ENCODE assay signal across 37 cellular contexts in genomic region chr21:41182547-41182946, GRCh38.
"Had no signal": no experiment of that assay in that cellular context is flagged by ENCODE, and none has a peak within 500 bp of the region (broad histone marks: within the 10 kb centered on the region; RNA-seq: fewer than 3 reads in every experiment).

No MANE protein-coding gene starts in this region.

- H3K4me1 Mint-ChIP-seq: activated naive CD4-positive, alpha-beta T cell treated with anti-CD3 and anti-CD28 coated beads, Interleukin-2, amount 10 ng/mL, durations not matched to agents 7 days and 5 days; activated naive CD4-positive, alpha-beta T cell treated with anti-CD3 and anti-CD28 coated beads, Interleukin-2, amount 50 U/mL, for 24 hours; activated naive CD8-positive, alpha-beta T cell treated with anti-CD3 and anti-CD28 coated beads for 36 hours; activated naive CD8-positive, alpha-beta T cell treated with anti-CD3 and anti-CD28 coated beads, Interleukin-2, amount 50 U/mL, for 24 hours; activated T-helper 17 cell treated with anti-CD3 and anti-CD28 coated beads, Interleukin-2, amount 50 U/mL, for 72 hours; brain; central memory CD8-positive, alpha-beta T cell had no signal

- H3K27ac Mint-ChIP-seq: activated naive CD4-positive, alpha-beta T cell treated with anti-CD3 and anti-CD28 coated beads for 36 hours; activated naive CD4-positive, alpha-beta T cell treated with anti-CD3 and anti-CD28 coated beads, Interleukin-2, amount 10 ng/mL, durations not matched to agents 7 days and 5 days; activated naive CD4-positive, alpha-beta T cell treated with anti-CD3 and anti-CD28 coated beads, Interleukin-2, amount 50 U/mL, for 24 hours; activated naive CD4-positive, alpha-beta T cell treated with anti-CD3 and anti-CD28 coated beads, Interleukin-2, amount 50 U/mL, for 72 hours; activated naive CD8-positive, alpha-beta T cell; activated naive CD8-positive, alpha-beta T cell treated with anti-CD3 and anti-CD28 coated beads for 36 hours; activated naive CD8-positive, alpha-beta T cell treated with anti-CD3 and anti-CD28 coated beads, Interleukin-2, amount 10 ng/mL, durations not matched to agents 7 days and 5 days; activated naive CD8-positive, alpha-beta T cell treated with anti-CD3 and anti-CD28 coated beads, Interleukin-2, amount 50 U/mL, for 24 hours; activated T-cell treated with anti-CD3 and anti-CD28 coated beads, Interleukin-2, amount 50 U/mL, for 24 hours; activated T-cell treated with anti-CD3 and anti-CD28 coated beads, Interleukin-2, amount 50 U/mL, for 72 hours; activated T-helper 1 cell treated with anti-CD3 and anti-CD28 coated beads, Interleukin-12 subunit alpha, Interleukin-12 subunit beta, Interleukin-2, Interleukin-4 antibody, amounts not matched to agents 30 ng/mL and 10 ng/mL and 1 ng/mL, durations not matched to agents 14 hours and 24 hours and 36 hours; activated T-helper 17 cell treated with anti-CD3 and anti-CD28 coated beads, Interleukin-2, amount 50 U/mL, for 72 hours; activated T-helper 2 cell treated with anti-CD3 and anti-CD28 coated beads, Interferon-gamma antibody, Interleukin-2, Interleukin-4, amounts not matched to agents 10 μg/mL and 5 μg/mL and 100 μg/mL, durations not matched to agents 14 hours and 24 hours and 36 hours; brain had no signal

- H3K4me1 ChIP-seq: adrenal gland, breast epithelium had no signal

- H3K4me3 ChIP-seq: adrenal gland, ascending aorta, body of pancreas, breast epithelium, cardiac muscle cell had no signal

- H3K9me3 ChIP-seq: adrenal gland, ascending aorta, body of pancreas, breast epithelium had no signal

- ATAC-seq: activated naive CD4-positive, alpha-beta T cell treated with anti-CD3 and anti-CD28 coated beads, Interleukin-2, amount 50 U/mL, for 72 hours; activated naive CD8-positive, alpha-beta T cell treated with anti-CD3 and anti-CD28 coated beads, Interleukin-2, amount 50 U/mL, for 24 hours; activated T-cell treated with anti-CD3 and anti-CD28 coated beads, Interleukin-2, amount 50 U/mL, for 4 hours; activated T-cell treated with anti-CD3 and anti-CD28 coated beads, Interleukin-2, amount 50 U/mL, for 72 hours; activated T-helper 17 cell treated with anti-CD3 and anti-CD28 coated beads, Interleukin-2, amount 50 U/mL, for 72 hours; body of pancreas had no signal

- H3K27ac ChIP-seq: adrenal gland, ascending aorta, body of pancreas, brain microvascular endothelial cell, breast epithelium, cardiac muscle cell had no signal

- H3K36me3 Mint-ChIP-seq: activated naive CD4-positive, alpha-beta T cell treated with anti-CD3 and anti-CD28 coated beads, Interleukin-2, amount 10 ng/mL, durations not matched to agents 7 days and 5 days; activated naive CD4-positive, alpha-beta T cell treated with anti-CD3 and anti-CD28 coated beads, Interleukin-2, amount 50 U/mL, for 24 hours; activated naive CD4-positive, alpha-beta T cell treated with anti-CD3 and anti-CD28 coated beads, Interleukin-2, amount 50 U/mL, for 72 hours; activated naive CD8-positive, alpha-beta T cell; activated naive CD8-positive, alpha-beta T cell treated with anti-CD3 and anti-CD28 coated beads for 36 hours; activated naive CD8-positive, alpha-beta T cell treated with anti-CD3 and anti-CD28 coated beads, Interleukin-2, amount 10 ng/mL, durations not matched to agents 7 days and 5 days; brain had no signal

- DNase-seq: activated effector memory CD4-positive, alpha-beta T cell treated with anti-CD3 and anti-CD28 coated beads, Interleukin-2, amount 50 U/mL, for 16 hours; activated effector memory CD4-positive, alpha-beta T cell treated with Interleukin-2 at 50 U/mL for 16 hours; activated gamma-delta T cell; activated gamma-delta T cell treated with Interleukin-2 at 50 U/mL for 16 hours; activated naive CD4-positive, alpha-beta T cell; activated naive CD4-positive, alpha-beta T cell treated with anti-CD3 and anti-CD28 coated beads for 36 hours; activated naive CD4-positive, alpha-beta T cell treated with anti-CD3 and anti-CD28 coated beads, Interleukin-2, amount 10 ng/mL, durations not matched to agents 7 days and 5 days; activated naive CD4-positive, alpha-beta T cell treated with anti-CD3 and anti-CD28 coated beads, Interleukin-2, amount 50 U/mL, for 16 hours; activated naive CD4-positive, alpha-beta T cell treated with Interleukin-2 at 50 U/mL for 16 hours; activated naive CD8-positive, alpha-beta T cell treated with anti-CD3 and anti-CD28 coated beads for 36 hours; activated naive CD8-positive, alpha-beta T cell treated with anti-CD3 and anti-CD28 coated beads, Interleukin-2, amount 10 ng/mL, durations not matched to agents 7 days and 5 days; activated naive CD8-positive, alpha-beta T cell treated with anti-CD3 and anti-CD28 coated beads, Interleukin-2, amount 50 U/mL, for 24 hours; activated T-cell treated with anti-CD3 and anti-CD28 coated beads, Interleukin-2, amount 50 U/mL, for 24 hours; activated T-cell treated with anti-CD3 and anti-CD28 coated beads, Interleukin-2, amount 50 U/mL, for 4 hours; activated T-cell treated with anti-CD3 and anti-CD28 coated beads, Interleukin-2, amount 50 U/mL, for 48 hours; activated T-cell treated with anti-CD3 and anti-CD28 coated beads, Interleukin-2, amount 50 U/mL, for 72 hours; adrenal gland; amniotic stem cell; amygdala; anterior cingulate cortex; aorta; body of pancreas; brain microvascular endothelial cell; caudate nucleus; central memory CD4-positive, alpha-beta T cell; cerebellar nuclear complex had no signal

- H3K36me3 ChIP-seq: adrenal gland, ascending aorta, brain microvascular endothelial cell, breast epithelium, cardiac muscle cell had no signal

- H3K9me3 Mint-ChIP-seq: activated naive CD4-positive, alpha-beta T cell treated with anti-CD3 and anti-CD28 coated beads for 36 hours; activated naive CD4-positive, alpha-beta T cell treated with anti-CD3 and anti-CD28 coated beads, Interleukin-2, amount 10 ng/mL, durations not matched to agents 7 days and 5 days; activated naive CD4-positive, alpha-beta T cell treated with anti-CD3 and anti-CD28 coated beads, Interleukin-2, amount 50 U/mL, for 24 hours; activated naive CD4-positive, alpha-beta T cell treated with anti-CD3 and anti-CD28 coated beads, Interleukin-2, amount 50 U/mL, for 72 hours; activated naive CD8-positive, alpha-beta T cell treated with anti-CD3 and anti-CD28 coated beads for 36 hours; activated naive CD8-positive, alpha-beta T cell treated with anti-CD3 and anti-CD28 coated beads, Interleukin-2, amount 10 ng/mL, durations not matched to agents 7 days and 5 days; activated naive CD8-positive, alpha-beta T cell treated with anti-CD3 and anti-CD28 coated beads, Interleukin-2, amount 50 U/mL, for 24 hours; activated T-cell treated with anti-CD3 and anti-CD28 coated beads, Interleukin-2, amount 50 U/mL, for 24 hours; activated T-cell treated with anti-CD3 and anti-CD28 coated beads, Interleukin-2, amount 50 U/mL, for 4 hours; activated T-cell treated with anti-CD3 and anti-CD28 coated beads, Interleukin-2, amount 50 U/mL, for 72 hours; activated T-helper 1 cell treated with anti-CD3 and anti-CD28 coated beads, Interleukin-12 subunit alpha, Interleukin-12 subunit beta, Interleukin-2, Interleukin-4 antibody, amounts not matched to agents 30 ng/mL and 10 ng/mL and 1 ng/mL, durations not matched to agents 14 hours and 24 hours and 36 hours; activated T-helper 17 cell treated with anti-CD3 and anti-CD28 coated beads, Interleukin-2, amount 50 U/mL, for 72 hours; activated T-helper 2 cell treated with anti-CD3 and anti-CD28 coated beads, Interferon-gamma antibody, Interleukin-2, Interleukin-4, amounts not matched to agents 10 μg/mL and 5 μg/mL and 100 μg/mL, durations not matched to agents 14 hours and 24 hours and 36 hours; central memory CD8-positive, alpha-beta T cell had no signal

- H3K4me3 Mint-ChIP-seq: activated naive CD4-positive, alpha-beta T cell treated with anti-CD3 and anti-CD28 coated beads for 36 hours; activated naive CD4-positive, alpha-beta T cell treated with anti-CD3 and anti-CD28 coated beads, Interleukin-2, amount 10 ng/mL, durations not matched to agents 7 days and 5 days; activated naive CD4-positive, alpha-beta T cell treated with anti-CD3 and anti-CD28 coated beads, Interleukin-2, amount 50 U/mL, for 24 hours; activated naive CD8-positive, alpha-beta T cell; activated naive CD8-positive, alpha-beta T cell treated with anti-CD3 and anti-CD28 coated beads for 36 hours; activated naive CD8-positive, alpha-beta T cell treated with anti-CD3 and anti-CD28 coated beads, Interleukin-2, amount 10 ng/mL, durations not matched to agents 7 days and 5 days; activated naive CD8-positive, alpha-beta T cell treated with anti-CD3 and anti-CD28 coated beads, Interleukin-2, amount 50 U/mL, for 24 hours; activated T-cell treated with anti-CD3 and anti-CD28 coated beads, Interleukin-2, amount 50 U/mL, for 24 hours; activated T-cell treated with anti-CD3 and anti-CD28 coated beads, Interleukin-2, amount 50 U/mL, for 4 hours; activated T-cell treated with anti-CD3 and anti-CD28 coated beads, Interleukin-2, amount 50 U/mL, for 72 hours; activated T-helper 1 cell treated with anti-CD3 and anti-CD28 coated beads, Interleukin-12 subunit alpha, Interleukin-12 subunit beta, Interleukin-2, Interleukin-4 antibody, amounts not matched to agents 30 ng/mL and 10 ng/mL and 1 ng/mL, durations not matched to agents 14 hours and 24 hours and 36 hours; activated T-helper 17 cell treated with anti-CD3 and anti-CD28 coated beads, Interleukin-2, amount 50 U/mL, for 72 hours; brain; central memory CD8-positive, alpha-beta T cell had no signal
